In the genomic region with DNA sequence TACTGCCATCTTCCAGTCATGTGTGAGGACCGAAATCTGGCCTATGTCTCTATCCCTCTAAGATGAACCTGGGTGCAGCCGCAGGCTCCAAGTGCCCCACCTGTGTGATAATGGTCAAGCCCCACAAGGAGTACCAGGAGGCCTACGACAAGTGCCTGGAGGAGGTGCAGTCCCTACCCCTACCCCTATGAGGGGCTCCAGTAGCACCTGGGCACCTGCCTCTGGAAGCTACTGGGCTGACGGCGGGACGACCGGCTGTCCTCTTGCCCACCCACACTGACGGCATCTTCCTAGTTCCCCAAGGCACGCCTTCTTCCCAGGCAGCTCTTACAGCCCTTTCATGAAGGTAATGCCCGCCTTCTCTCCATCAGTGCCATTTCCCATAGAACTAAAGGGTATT, we compare ENCODE assay signal across 1 cellular context.
TF ChIP-seq lines count a peak whose summit lies in the region.

No MANE protein-coding gene starts in this region.

TF ChIP-seq in WTC11, 78 proteins besides CTCF, POLR2A, EP300 and RAD21 (continued from another document):
- no peak for TF ChIP-seq FOXK1 (CRISPR knock-in tag; IDR thresholded peaks at IDR 0.05)
- no peak for TF ChIP-seq ZNF219 (CRISPR knock-in tag; IDR thresholded peaks at IDR 0.05; ENCODE audit: borderline replicate concordance)
- no peak for TF ChIP-seq ZBTB21 (CRISPR knock-in tag; IDR thresholded peaks at IDR 0.05; ENCODE audit: borderline replicate concordance)
- TF ChIP-seq, protein P1, sequence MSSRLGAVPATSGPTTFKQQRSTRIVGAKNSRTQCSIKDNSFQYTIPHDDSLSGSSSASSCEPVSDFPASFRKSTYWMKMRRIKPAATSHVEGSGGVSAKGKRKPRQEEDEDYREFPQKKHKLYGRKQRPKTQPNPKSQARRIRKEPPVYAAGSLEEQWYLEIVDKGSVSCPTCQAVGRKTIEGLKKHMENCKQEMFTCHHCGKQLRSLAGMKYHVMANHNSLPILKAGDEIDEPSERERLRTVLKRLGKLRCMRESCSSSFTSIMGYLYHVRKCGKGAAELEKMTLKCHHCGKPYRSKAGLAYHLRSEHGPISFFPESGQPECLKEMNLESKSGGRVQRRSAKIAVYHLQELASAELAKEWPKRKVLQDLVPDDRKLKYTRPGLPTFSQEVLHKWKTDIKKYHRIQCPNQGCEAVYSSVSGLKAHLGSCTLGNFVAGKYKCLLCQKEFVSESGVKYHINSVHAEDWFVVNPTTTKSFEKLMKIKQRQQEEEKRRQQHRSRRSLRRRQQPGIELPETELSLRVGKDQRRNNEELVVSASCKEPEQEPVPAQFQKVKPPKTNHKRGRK (CRISPR knock-in tag; IDR thresholded peaks at IDR 0.05; ENCODE audit: borderline replicate concordance), result no peak
- TF ChIP-seq, protein P2, sequence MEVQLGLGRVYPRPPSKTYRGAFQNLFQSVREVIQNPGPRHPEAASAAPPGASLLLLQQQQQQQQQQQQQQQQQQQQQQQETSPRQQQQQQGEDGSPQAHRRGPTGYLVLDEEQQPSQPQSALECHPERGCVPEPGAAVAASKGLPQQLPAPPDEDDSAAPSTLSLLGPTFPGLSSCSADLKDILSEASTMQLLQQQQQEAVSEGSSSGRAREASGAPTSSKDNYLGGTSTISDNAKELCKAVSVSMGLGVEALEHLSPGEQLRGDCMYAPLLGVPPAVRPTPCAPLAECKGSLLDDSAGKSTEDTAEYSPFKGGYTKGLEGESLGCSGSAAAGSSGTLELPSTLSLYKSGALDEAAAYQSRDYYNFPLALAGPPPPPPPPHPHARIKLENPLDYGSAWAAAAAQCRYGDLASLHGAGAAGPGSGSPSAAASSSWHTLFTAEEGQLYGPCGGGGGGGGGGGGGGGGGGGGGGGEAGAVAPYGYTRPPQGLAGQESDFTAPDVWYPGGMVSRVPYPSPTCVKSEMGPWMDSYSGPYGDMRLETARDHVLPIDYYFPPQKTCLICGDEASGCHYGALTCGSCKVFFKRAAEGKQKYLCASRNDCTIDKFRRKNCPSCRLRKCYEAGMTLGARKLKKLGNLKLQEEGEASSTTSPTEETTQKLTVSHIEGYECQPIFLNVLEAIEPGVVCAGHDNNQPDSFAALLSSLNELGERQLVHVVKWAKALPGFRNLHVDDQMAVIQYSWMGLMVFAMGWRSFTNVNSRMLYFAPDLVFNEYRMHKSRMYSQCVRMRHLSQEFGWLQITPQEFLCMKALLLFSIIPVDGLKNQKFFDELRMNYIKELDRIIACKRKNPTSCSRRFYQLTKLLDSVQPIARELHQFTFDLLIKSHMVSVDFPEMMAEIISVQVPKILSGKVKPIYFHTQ (CRISPR knock-in tag; IDR thresholded peaks at IDR 0.05), result no peak
- no peak for TF ChIP-seq ATF1 (CRISPR knock-in tag; IDR thresholded peaks at IDR 0.05)
- TF ChIP-seq ZNF121 (CRISPR knock-in tag; IDR thresholded peaks at IDR 0.05), result no peak
- no peak for TF ChIP-seq ZNF232 (CRISPR knock-in tag; IDR thresholded peaks at IDR 0.05)
- TF ChIP-seq NFYB (CRISPR knock-in tag; conservative IDR thresholded peaks at IDR 0.05; ENCODE audit: low read depth), result no peak
- TF ChIP-seq ZNF396 (CRISPR knock-in tag; IDR thresholded peaks at IDR 0.05; ENCODE audit: borderline replicate concordance), result no peak
- TF ChIP-seq, protein P3, sequence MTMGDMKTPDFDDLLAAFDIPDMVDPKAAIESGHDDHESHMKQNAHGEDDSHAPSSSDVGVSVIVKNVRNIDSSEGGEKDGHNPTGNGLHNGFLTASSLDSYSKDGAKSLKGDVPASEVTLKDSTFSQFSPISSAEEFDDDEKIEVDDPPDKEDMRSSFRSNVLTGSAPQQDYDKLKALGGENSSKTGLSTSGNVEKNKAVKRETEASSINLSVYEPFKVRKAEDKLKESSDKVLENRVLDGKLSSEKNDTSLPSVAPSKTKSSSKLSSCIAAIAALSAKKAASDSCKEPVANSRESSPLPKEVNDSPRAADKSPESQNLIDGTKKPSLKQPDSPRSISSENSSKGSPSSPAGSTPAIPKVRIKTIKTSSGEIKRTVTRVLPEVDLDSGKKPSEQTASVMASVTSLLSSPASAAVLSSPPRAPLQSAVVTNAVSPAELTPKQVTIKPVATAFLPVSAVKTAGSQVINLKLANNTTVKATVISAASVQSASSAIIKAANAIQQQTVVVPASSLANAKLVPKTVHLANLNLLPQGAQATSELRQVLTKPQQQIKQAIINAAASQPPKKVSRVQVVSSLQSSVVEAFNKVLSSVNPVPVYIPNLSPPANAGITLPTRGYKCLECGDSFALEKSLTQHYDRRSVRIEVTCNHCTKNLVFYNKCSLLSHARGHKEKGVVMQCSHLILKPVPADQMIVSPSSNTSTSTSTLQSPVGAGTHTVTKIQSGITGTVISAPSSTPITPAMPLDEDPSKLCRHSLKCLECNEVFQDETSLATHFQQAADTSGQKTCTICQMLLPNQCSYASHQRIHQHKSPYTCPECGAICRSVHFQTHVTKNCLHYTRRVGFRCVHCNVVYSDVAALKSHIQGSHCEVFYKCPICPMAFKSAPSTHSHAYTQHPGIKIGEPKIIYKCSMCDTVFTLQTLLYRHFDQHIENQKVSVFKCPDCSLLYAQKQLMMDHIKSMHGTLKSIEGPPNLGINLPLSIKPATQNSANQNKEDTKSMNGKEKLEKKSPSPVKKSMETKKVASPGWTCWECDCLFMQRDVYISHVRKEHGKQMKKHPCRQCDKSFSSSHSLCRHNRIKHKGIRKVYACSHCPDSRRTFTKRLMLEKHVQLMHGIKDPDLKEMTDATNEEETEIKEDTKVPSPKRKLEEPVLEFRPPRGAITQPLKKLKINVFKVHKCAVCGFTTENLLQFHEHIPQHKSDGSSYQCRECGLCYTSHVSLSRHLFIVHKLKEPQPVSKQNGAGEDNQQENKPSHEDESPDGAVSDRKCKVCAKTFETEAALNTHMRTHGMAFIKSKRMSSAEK (CRISPR knock-in tag; IDR thresholded peaks at IDR 0.05; ENCODE audit: borderline replicate concordance), result no peak
- TF ChIP-seq CDX4 (CRISPR knock-in tag; IDR thresholded peaks at IDR 0.05; ENCODE audit: borderline replicate concordance), result no peak
- no peak for TF ChIP-seq ATF2 (CRISPR knock-in tag; IDR thresholded peaks at IDR 0.05; ENCODE audit: borderline replicate concordance, low read depth)
- TF ChIP-seq, protein P4, sequence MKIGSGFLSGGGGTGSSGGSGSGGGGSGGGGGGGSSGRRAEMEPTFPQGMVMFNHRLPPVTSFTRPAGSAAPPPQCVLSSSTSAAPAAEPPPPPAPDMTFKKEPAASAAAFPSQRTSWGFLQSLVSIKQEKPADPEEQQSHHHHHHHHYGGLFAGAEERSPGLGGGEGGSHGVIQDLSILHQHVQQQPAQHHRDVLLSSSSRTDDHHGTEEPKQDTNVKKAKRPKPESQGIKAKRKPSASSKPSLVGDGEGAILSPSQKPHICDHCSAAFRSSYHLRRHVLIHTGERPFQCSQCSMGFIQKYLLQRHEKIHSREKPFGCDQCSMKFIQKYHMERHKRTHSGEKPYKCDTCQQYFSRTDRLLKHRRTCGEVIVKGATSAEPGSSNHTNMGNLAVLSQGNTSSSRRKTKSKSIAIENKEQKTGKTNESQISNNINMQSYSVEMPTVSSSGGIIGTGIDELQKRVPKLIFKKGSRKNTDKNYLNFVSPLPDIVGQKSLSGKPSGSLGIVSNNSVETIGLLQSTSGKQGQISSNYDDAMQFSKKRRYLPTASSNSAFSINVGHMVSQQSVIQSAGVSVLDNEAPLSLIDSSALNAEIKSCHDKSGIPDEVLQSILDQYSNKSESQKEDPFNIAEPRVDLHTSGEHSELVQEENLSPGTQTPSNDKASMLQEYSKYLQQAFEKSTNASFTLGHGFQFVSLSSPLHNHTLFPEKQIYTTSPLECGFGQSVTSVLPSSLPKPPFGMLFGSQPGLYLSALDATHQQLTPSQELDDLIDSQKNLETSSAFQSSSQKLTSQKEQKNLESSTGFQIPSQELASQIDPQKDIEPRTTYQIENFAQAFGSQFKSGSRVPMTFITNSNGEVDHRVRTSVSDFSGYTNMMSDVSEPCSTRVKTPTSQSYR (CRISPR knock-in tag; IDR thresholded peaks at IDR 0.05), result no peak
- TF ChIP-seq JUN (CRISPR knock-in tag; IDR thresholded peaks at IDR 0.05), result no peak
- no peak for TF ChIP-seq NFATC4 (CRISPR knock-in tag; IDR thresholded peaks at IDR 0.05)
- no peak for TF ChIP-seq GABPB1 (CRISPR knock-in tag; IDR thresholded peaks at IDR 0.05)
- no peak for TF ChIP-seq ARID4B (CRISPR knock-in tag; IDR thresholded peaks at IDR 0.05; ENCODE audit: borderline replicate concordance)
